ENCODE assay signal across 33 cellular contexts in the genomic region with DNA sequence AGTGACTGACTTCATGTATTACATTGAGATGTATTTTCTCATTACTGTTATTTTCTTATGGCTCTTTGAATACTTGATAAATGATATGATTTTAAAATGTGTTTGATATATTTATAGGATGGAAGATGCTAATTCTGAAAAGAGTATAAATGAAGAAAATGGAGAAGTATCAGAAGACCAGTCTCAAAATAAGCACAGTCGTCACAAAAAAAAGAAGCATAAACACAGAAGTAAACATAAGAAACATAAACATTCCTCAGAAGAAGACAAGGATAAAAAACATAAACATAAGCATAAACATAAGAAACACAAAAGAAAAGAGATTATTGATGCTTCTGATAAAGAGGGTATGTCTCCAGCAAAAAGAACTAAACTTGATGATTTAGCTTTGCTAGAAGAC. TPM values are rescaled to one million over a fixed set of nuclear protein-coding genes. Genes with fewer than 3 reads are reported as not detected.
DNase-seq lines count a peak whose midpoint lies in the region; ATAC-seq and TF ChIP-seq lines count a peak whose summit lies in the region.
"Had no signal": no experiment of that assay in that cellular context is flagged by ENCODE, and none has a peak within 500 bp of the region (broad histone marks: within the 10 kb centered on the region; RNA-seq: fewer than 3 reads in every experiment).

No MANE protein-coding gene starts in this region.

- H3K27ac ChIP-seq in CD4-positive, alpha-beta T cell (ENCODE audit: low read depth, low read length), result no peak overlapping the region
- no peak overlapping the region for H3K27ac ChIP-seq in naive thymus-derived CD4-positive, alpha-beta T cell (ENCODE audit: low read depth, low read length)
- H3K27ac ChIP-seq in gastrocnemius medialis, result no peak overlapping the region
- H3K27ac ChIP-seq: breast epithelium, heart left ventricle, PC-9, prostate gland, thoracic aorta, uterus, VCaP had no signal

- H3K4me1 Mint-ChIP-seq in activated CD4-positive, alpha-beta T cell treated with anti-CD3 and anti-CD28 coated beads for 36 hours, result peaks cover 77% of the 10 kb centered on the region
- H3K4me1 Mint-ChIP-seq in CD4-positive, alpha-beta T cell (ENCODE audit: low read depth), result peaks cover 92% of the 10 kb centered on the region
- peaks cover 78% of the 10 kb centered on the region for H3K4me1 Mint-ChIP-seq in activated CD8-positive, alpha-beta T cell treated with anti-CD3 and anti-CD28 coated beads for 36 hours (ENCODE audit: low read depth)
- peaks cover 61 to 92% (median 87%) of the 10 kb centered on the region in 7 donors for H3K4me1 Mint-ChIP-seq in naive thymus-derived CD4-positive, alpha-beta T cell

- in situ Hi-C loops in gastrocnemius medialis (cut with MboI; ENCODE audit: low sequenced_read_pairs in 4 of 4), result no loop called here

- CTCF ChIA-PET in activated CD4-positive, alpha-beta T cell treated with anti-CD3 and anti-CD28 coated beads for 36 hours (lab: Charles Lee), result no interaction called here
- CTCF ChIA-PET in CD4-positive, alpha-beta T cell (lab: Charles Lee), result interaction anchor here (1.1 kb wide), 1 partner anchor 22 kb away, joined by 3 read pairs; no protein-coding TSS in a partner anchor
- CTCF ChIA-PET in activated CD8-positive, alpha-beta T cell treated with anti-CD3 and anti-CD28 coated beads for 36 hours (lab: Charles Lee), result no interaction called here
- CTCF ChIA-PET in naive thymus-derived CD4-positive, alpha-beta T cell (lab: Charles Lee), result no interaction called here

- H3K4me3 ChIP-seq in naive thymus-derived CD4-positive, alpha-beta T cell (ENCODE audit: low read length), result no peak overlapping the region
- no peak overlapping the region for H3K4me3 ChIP-seq in gastrocnemius medialis
- H3K4me3 ChIP-seq: breast epithelium, heart left ventricle, PC-9, prostate gland, thoracic aorta, uterus had no signal

- H3K36me3 ChIP-seq in naive thymus-derived CD4-positive, alpha-beta T cell (ENCODE audit: control insufficient read depth in 2 of 3, insufficient read depth in 3 of 3, low read length in 3 of 3), result peaks cover 10 to 16% (median 10%) of the 10 kb centered on the region in 3 experiments
- H3K36me3 ChIP-seq in gastrocnemius medialis, result peaks cover 0 to 17% of the 10 kb centered on the region in 2 donors
- H3K36me3 ChIP-seq: breast epithelium, prostate gland, uterus had no signal

- intact Hi-C loops in activated CD4-positive, alpha-beta T cell treated with anti-CD3 and anti-CD28 coated beads for 36 hours (cut with DNase I, micrococcal nuclease), result no loop called here
- intact Hi-C loops in CD4-positive, alpha-beta T cell (cut with DNase I, micrococcal nuclease), result no loop called here
- intact Hi-C loops in activated CD8-positive, alpha-beta T cell treated with anti-CD3 and anti-CD28 coated beads for 36 hours (cut with micrococcal nuclease), result no loop called here
- intact Hi-C loops in naive thymus-derived CD4-positive, alpha-beta T cell (cut with micrococcal nuclease), result no loop called here
- intact Hi-C loops in gastrocnemius medialis (cut with DNase I; ENCODE audit: low total_unique reads), result no loop called here

- no peaks in the 10 kb centered on the region for H3K27me3 Mint-ChIP-seq in activated CD4-positive, alpha-beta T cell treated with anti-CD3 and anti-CD28 coated beads for 36 hours
- no peaks in the 10 kb centered on the region for H3K27me3 Mint-ChIP-seq in CD4-positive, alpha-beta T cell
- no peaks in the 10 kb centered on the region for H3K27me3 Mint-ChIP-seq in activated CD8-positive, alpha-beta T cell treated with anti-CD3 and anti-CD28 coated beads for 36 hours
- no peaks in the 10 kb centered on the region for H3K27me3 Mint-ChIP-seq in naive thymus-derived CD4-positive, alpha-beta T cell
- H3K27me3 Mint-ChIP-seq: activated CD4-positive, alpha-beta memory T cell treated with anti-CD3 and anti-CD28 coated beads, Interleukin-2, amount 10 ng/mL, durations not matched to agents 7 days and 5 days; IgD-negative memory B cell had no signal

- H3K4me3 Mint-ChIP-seq in activated CD4-positive, alpha-beta T cell treated with anti-CD3 and anti-CD28 coated beads for 36 hours, result no peak overlapping the region
- H3K4me3 Mint-ChIP-seq in CD4-positive, alpha-beta T cell, result no peak overlapping the region
- no peak overlapping the region for H3K4me3 Mint-ChIP-seq in activated CD8-positive, alpha-beta T cell treated with anti-CD3 and anti-CD28 coated beads for 36 hours
- peak overlapping the region in 7 of 10 donors; percentile 10 to 70 (median 24) for H3K4me3 Mint-ChIP-seq in naive thymus-derived CD4-positive, alpha-beta T cell
- H3K4me3 Mint-ChIP-seq: activated CD4-positive, alpha-beta memory T cell treated with anti-CD3 and anti-CD28 coated beads, Interleukin-2, amount 10 ng/mL, durations not matched to agents 7 days and 5 days; IgD-negative memory B cell; neural crest cell had no signal

- no peak for TF ChIP-seq POLR2A in gastrocnemius medialis (IDR thresholded peaks at IDR 0.05)

- ATAC-seq in activated CD4-positive, alpha-beta T cell treated with anti-CD3 and anti-CD28 coated beads for 36 hours, result no peak
- no peak for ATAC-seq in CD4-positive, alpha-beta T cell (ENCODE audit: poor library complexity)
- ATAC-seq in activated CD8-positive, alpha-beta T cell treated with anti-CD3 and anti-CD28 coated beads for 36 hours, result no peak
- ATAC-seq in naive thymus-derived CD4-positive, alpha-beta T cell, result no peak
- ATAC-seq in gastrocnemius medialis (no peak), HG03521 (IDR thresholded peaks at IDR 0.05; ENCODE audit: unreplicated experiment) (no peak)
- ATAC-seq: Right ventricle myocardium inferior, SK-N-SH treated with all-trans-retinoic acid at 6 μM for 48 hours had no signal

- no peak for DNase-seq in activated CD4-positive, alpha-beta T cell treated with anti-CD3 and anti-CD28 coated beads for 36 hours
- no peak for DNase-seq in activated CD4-positive, alpha-beta T cell treated with anti-CD3 and anti-CD28 coated beads, Interleukin-2, amount 50 U/mL, for 4 hours
- DNase-seq in CD4-positive, alpha-beta T cell, result no peak
- no peak for DNase-seq in activated CD8-positive, alpha-beta T cell treated with anti-CD3 and anti-CD28 coated beads for 36 hours
- no peak for DNase-seq in naive thymus-derived CD4-positive, alpha-beta T cell
- DNase-seq in gastrocnemius medialis (no peak), epidermal melanocyte (ENCODE audit: insufficient read length, low spot score) (no peak)
- DNase-seq: 8988T; activated CD4-positive, alpha-beta memory T cell treated with anti-CD3 and anti-CD28 coated beads, Interleukin-2, amount 10 ng/mL, durations not matched to agents 7 days and 5 days; activated naive CD4-positive, alpha-beta T cell; effector CD8-positive, alpha-beta T cell; GOT3; heart left ventricle; NCI-H1092 treated with DMSO at 0.1 percent for 48 hours; NCI-H2029; NCI-H526 treated with DMSO at 0.1 percent for 48 hours; PC-9; stimulated activated CD4-positive, alpha-beta T cell treated with anti-CD3 and anti-CD28 coated beads, Interleukin-15, amount 100 ng/mL, for 24 hours; stimulated activated naive CD4-positive, alpha-beta T cell treated with Interleukin-2 at 50 U/mL for 16 hours; uterus had no signal

- H3K27me3 ChIP-seq in CD4-positive, alpha-beta T cell (ENCODE audit: control insufficient read depth, insufficient read depth, low read length), result no peaks in the 10 kb centered on the region
- H3K27me3 ChIP-seq in naive thymus-derived CD4-positive, alpha-beta T cell (ENCODE audit: control insufficient read depth in 2 of 2, insufficient read depth in 2 of 2, low read length in 2 of 2), result no peaks in the 10 kb centered on the region
- H3K27me3 ChIP-seq in gastrocnemius medialis, result no peaks in the 10 kb centered on the region
- H3K27me3 ChIP-seq: breast epithelium, heart left ventricle, uterus had no signal

- no peaks in the 10 kb centered on the region for H3K9me3 ChIP-seq in CD4-positive, alpha-beta T cell (ENCODE audit: control insufficient read depth, low read length)
- no peaks in the 10 kb centered on the region for H3K9me3 ChIP-seq in naive thymus-derived CD4-positive, alpha-beta T cell (ENCODE audit: control insufficient read depth in 2 of 3, low read length in 3 of 3)
- no peaks in the 10 kb centered on the region for H3K9me3 ChIP-seq in gastrocnemius medialis
- H3K9me3 ChIP-seq: breast epithelium, heart left ventricle, prostate gland, thoracic aorta, uterus had no signal

- H3K9me3 Mint-ChIP-seq in activated CD4-positive, alpha-beta T cell treated with anti-CD3 and anti-CD28 coated beads for 36 hours (ENCODE audit: low read depth), result no peaks in the 10 kb centered on the region
- H3K9me3 Mint-ChIP-seq in CD4-positive, alpha-beta T cell, result no peaks in the 10 kb centered on the region
- H3K9me3 Mint-ChIP-seq in activated CD8-positive, alpha-beta T cell treated with anti-CD3 and anti-CD28 coated beads for 36 hours, result no peaks in the 10 kb centered on the region
- H3K9me3 Mint-ChIP-seq in naive thymus-derived CD4-positive, alpha-beta T cell, result peaks cover 0 to 1% (median 0%) of the 10 kb centered on the region in 11 donors
- H3K9me3 Mint-ChIP-seq: activated CD4-positive, alpha-beta memory T cell treated with anti-CD3 and anti-CD28 coated beads, Interleukin-2, amount 10 ng/mL, durations not matched to agents 7 days and 5 days; IgD-negative memory B cell; neural crest cell had no signal

- TF ChIP-seq CTCF in CD4-positive, alpha-beta T cell (IDR thresholded peaks at IDR 0.05), result no peak
- TF ChIP-seq CTCF in activated CD8-positive, alpha-beta T cell treated with anti-CD3 and anti-CD28 coated beads for 36 hours (IDR thresholded peaks at IDR 0.05), result no peak
- TF ChIP-seq CTCF in gastrocnemius medialis (IDR thresholded peaks at IDR 0.05 in 4 of 5, conservative IDR thresholded peaks at IDR 0.05 in 1 of 5), result no peak

- peaks cover 69% of the 10 kb centered on the region for H3K36me3 Mint-ChIP-seq in activated CD4-positive, alpha-beta T cell treated with anti-CD3 and anti-CD28 coated beads for 36 hours (ENCODE audit: low read depth)
- peaks cover 89% of the 10 kb centered on the region for H3K36me3 Mint-ChIP-seq in CD4-positive, alpha-beta T cell (ENCODE audit: low read depth)
- H3K36me3 Mint-ChIP-seq in activated CD8-positive, alpha-beta T cell treated with anti-CD3 and anti-CD28 coated beads for 36 hours (ENCODE audit: low read depth), result peaks cover 68% of the 10 kb centered on the region
- H3K36me3 Mint-ChIP-seq in naive thymus-derived CD4-positive, alpha-beta T cell, result peaks cover 18 to 55% (median 32%) of the 10 kb centered on the region in 5 donors

- peak overlapping the region; percentile 80 for H3K27ac Mint-ChIP-seq in activated CD4-positive, alpha-beta T cell treated with anti-CD3 and anti-CD28 coated beads for 36 hours
- H3K27ac Mint-ChIP-seq in CD4-positive, alpha-beta T cell, result peak overlapping the region; percentile 62
- peak overlapping the region; percentile 40 for H3K27ac Mint-ChIP-seq in activated CD8-positive, alpha-beta T cell treated with anti-CD3 and anti-CD28 coated beads for 36 hours
- peak overlapping the region in 7 of 9 donors; percentile 27 to 65 (median 50) for H3K27ac Mint-ChIP-seq in naive thymus-derived CD4-positive, alpha-beta T cell

- peaks cover 22 to 35% of the 10 kb centered on the region in 2 donors for H3K4me1 ChIP-seq in naive thymus-derived CD4-positive, alpha-beta T cell (ENCODE audit: control insufficient read depth in 2 of 2, insufficient read depth in 2 of 2, low read length in 2 of 2)
- H3K4me1 ChIP-seq in gastrocnemius medialis, result peaks cover 32 to 41% of the 10 kb centered on the region in 2 donors
- H3K4me1 ChIP-seq: breast epithelium, prostate gland had no signal

- POLR2A ChIA-PET in activated CD4-positive, alpha-beta T cell treated with anti-CD3 and anti-CD28 coated beads for 36 hours (lab: Charles Lee), result no interaction called here
- POLR2A ChIA-PET in CD4-positive, alpha-beta T cell (lab: Charles Lee), result interaction anchor here (0.6 to 2.0 kb wide), 3 partner anchors 10 to 1087 kb away, joined by 3 to 15 read pairs (median 4); a partner anchor contains a TSS
- POLR2A ChIA-PET in activated CD8-positive, alpha-beta T cell treated with anti-CD3 and anti-CD28 coated beads for 36 hours (lab: Charles Lee), result interaction anchor here (1.5 to 1.9 kb wide), 2 partner anchors 8 to 10 kb away, joined by 3 to 11 read pairs; a partner anchor contains a TSS
- POLR2A ChIA-PET in naive thymus-derived CD4-positive, alpha-beta T cell (lab: Charles Lee), result interaction anchor here (0.6 to 1.4 kb wide), 2 partner anchors 9 to 10 kb away, joined by 3 to 7 read pairs; a partner anchor contains a TSS

RNA-seq across cellular contexts. Expression of a gene that starts 47.5 kb away (rescaled TPM):
- not detected for total RNA-seq in activated CD4-positive, alpha-beta T cell treated with anti-CD3 and anti-CD28 coated beads for 36 hours
- total RNA-seq in CD4-positive, alpha-beta T cell, result not detected
- total RNA-seq in activated CD8-positive, alpha-beta T cell treated with anti-CD3 and anti-CD28 coated beads for 36 hours, result not detected
- not detected for total RNA-seq in naive thymus-derived CD4-positive, alpha-beta T cell
- under 1 TPM in 1 of 2 donors, not detected in 1; 0.16 TPM for polyA plus RNA-seq in naive thymus-derived CD4-positive, alpha-beta T cell
- total RNA-seq in gastrocnemius medialis, result not detected
- total RNA-seq: activated CD4-positive, alpha-beta memory T cell treated with anti-CD3 and anti-CD28 coated beads, Interleukin-2, amount 10 ng/mL, durations not matched to agents 7 days and 5 days; breast epithelium; fibroblast of villous mesenchyme; heart left ventricle; kidney epithelial cell; lower leg skin; neural crest cell; PC-9; Right ventricle myocardium inferior; thoracic aorta; uterus had no signal
- polyA plus RNA-seq: esophagus, heart left ventricle, IgD-negative memory B cell had no signal

Comparison
In these comparisons a context has a peak if more than half of its experiments do, and no peak if none do; other contexts are left out.
1. H3K4me3 Mint-ChIP-seq: peak in naive thymus-derived CD4-positive, alpha-beta T cell (7 of 10); none in activated CD4-positive, alpha-beta T cell treated with anti-CD3 and anti-CD28 coated beads for 36 hours (single experiment), CD4-positive, alpha-beta T cell (single experiment) and activated CD8-positive, alpha-beta T cell treated with anti-CD3 and anti-CD28 coated beads for 36 hours (single experiment).
2. Peak in every context shown above with its lines, with median percentiles within 50 percentile points of each other: H3K27ac Mint-ChIP-seq.